In the genomic region with DNA sequence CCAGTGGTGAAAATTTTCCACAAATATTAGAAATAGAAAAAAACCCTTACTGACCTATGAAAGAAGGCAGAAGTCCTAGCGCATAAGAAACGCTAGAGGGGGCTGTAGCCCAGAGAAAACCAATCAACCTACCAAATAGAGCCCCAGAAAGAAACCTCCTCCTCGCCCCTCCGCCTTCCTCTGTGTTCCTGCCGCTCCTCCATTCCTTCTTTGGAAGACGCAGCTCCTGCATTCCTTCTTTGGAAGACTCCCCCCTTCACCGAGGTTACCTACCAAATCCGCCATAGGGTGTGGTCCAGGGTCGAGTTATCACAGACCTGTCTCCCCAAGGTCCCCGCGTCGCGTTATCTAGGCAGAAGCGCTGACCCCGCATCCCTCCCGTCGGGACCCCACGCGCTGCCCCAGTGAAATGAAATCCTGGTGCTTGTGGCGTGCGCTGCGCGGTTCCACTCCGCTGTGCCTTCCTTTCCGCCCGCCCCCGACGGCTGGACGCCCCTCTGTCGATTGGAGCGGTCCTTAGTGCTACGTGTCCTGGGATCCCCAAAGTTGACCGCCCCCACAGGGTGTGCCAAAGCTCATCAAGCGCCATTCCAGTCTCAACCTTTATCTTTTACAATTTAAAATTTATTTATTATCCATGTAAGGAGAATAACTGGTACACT, we compare ENCODE assay signal across 8 cellular contexts. TPM values are rescaled to one million over a fixed set of nuclear protein-coding genes. Genes with fewer than 3 reads are reported as not detected.
DNase-seq lines count a peak whose midpoint lies in the region; ATAC-seq, FAIRE-seq and TF ChIP-seq lines count a peak whose summit lies in the region.

No MANE protein-coding gene starts in this region.

- intact Hi-C loops in activated CD8-positive, alpha-beta T cell treated with anti-CD3 and anti-CD28 coated beads for 36 hours (cut with micrococcal nuclease) = loop anchor here (2.0 kb wide), 1 partner anchor 39 kb away; no protein-coding TSS in a partner anchor

- peak overlapping the region; percentile 69 for H3K4me3 ChIP-seq in GM23248
- H3K4me3 ChIP-seq in H1 (ENCODE audit: extremely low read depth in 1 of 4, insufficient read depth in 2 of 4, low read depth in 3 of 4, low read length in 4 of 4) = peak overlapping the region; percentile 51 to 80 (median 76)
- H3K4me3 ChIP-seq in mesenchymal stem cell (ENCODE audit: insufficient read depth in 1 of 2, low read depth in 1 of 2, low read length in 2 of 2) = peak overlapping the region; percentile 55 to 86

- TF ChIP-seq EP300 in H1 (IDR thresholded peaks at IDR 0.05; ENCODE audit: borderline replicate concordance in 1 of 2, low read depth in 2 of 2, low read length in 2 of 2) = no peak

- H3K4ac ChIP-seq in H1 (replicated peaks; ENCODE audit: insufficient read length, low read depth, low read length) (no peak overlapping the region), mesenchymal stem cell (ENCODE audit: low read depth in 1 of 2, low read length in 2 of 2) (no peak overlapping the region)

- peak overlapping the region; percentile 36; the same call in 1 of the 2 replicates for H4K8ac ChIP-seq in H1 (ENCODE audit: extremely low read depth, insufficient read depth, low read length)
- peak overlapping the region; percentile 69 for H4K8ac ChIP-seq in mesenchymal stem cell (ENCODE audit: low read length)

- ATAC-seq in activated CD8-positive, alpha-beta T cell treated with anti-CD3 and anti-CD28 coated beads for 36 hours = peak; percentile 88
- no peak for ATAC-seq in GM19395 (IDR thresholded peaks at IDR 0.05; ENCODE audit: unreplicated experiment)

- no peak overlapping the region for H4K5ac ChIP-seq in H1 (ENCODE audit: insufficient read length, low read depth, low read length)

- H3K23ac ChIP-seq in H1 (ENCODE audit: insufficient read length) (no peak overlapping the region), mesenchymal stem cell (ENCODE audit: low read length in 2 of 2) (peak overlapping the region in 1 of 2 experiments; percentile 54)

- in situ Hi-C loops in GM23248 (cut with MboI) = no loop called here

- H3K36me3 ChIP-seq in GM23248 (ENCODE audit: low read depth) (no peaks in the 10 kb centered on the region), H1 (ENCODE audit: control insufficient read depth in 2 of 4, insufficient read depth in 4 of 4, low read length in 3 of 4) (no peaks in the 10 kb centered on the region), mesenchymal stem cell (ENCODE audit: control insufficient read depth in 1 of 2, insufficient read depth in 2 of 2, low read depth in 1 of 2, low read length in 2 of 2) (no peaks in the 10 kb centered on the region)

- H4K91ac ChIP-seq in H1 (replicated peaks; ENCODE audit: insufficient read length, low read length) (no peak overlapping the region), mesenchymal stem cell (ENCODE audit: low read length) (no peak overlapping the region)

- peak; percentile 90 for FAIRE-seq in H1 (lab: Jason Lieb, UNC)

- H2BK15ac ChIP-seq in H1 (ENCODE audit: low read length) = peak overlapping the region; percentile 33; the same call in 1 of the 2 replicates
- no peak overlapping the region for H2BK15ac ChIP-seq in mesenchymal stem cell (ENCODE audit: low read depth, poor library complexity, severe bottlenecking)

- no peak overlapping the region for H3K27ac Mint-ChIP-seq in activated CD8-positive, alpha-beta T cell treated with anti-CD3 and anti-CD28 coated beads for 36 hours

- H2BK12ac ChIP-seq in H1 (ENCODE audit: low read depth, low read length) (no peak overlapping the region; the same call in 1 of the 2 replicates), mesenchymal stem cell (ENCODE audit: low read length in 2 of 2) (peak overlapping the region in 1 of 2 experiments; percentile 24)

- H3K27me3 ChIP-seq in GM23248 (replicated peaks; ENCODE audit: insufficient read depth) (peaks cover 51% of the 10 kb centered on the region), H1 (replicated peaks in 1 of 4; ENCODE audit: control insufficient read depth in 3 of 4, extremely low read depth in 1 of 4, insufficient read depth in 3 of 4, low read length in 3 of 4) (peaks cover 0 to 4% (median 2%) of the 10 kb centered on the region in 4 experiments; a peak in 3 of 7 replicates), mesenchymal stem cell (ENCODE audit: control insufficient read depth in 1 of 2, insufficient read depth in 1 of 2, low read length in 2 of 2) (peaks cover 39 to 67% of the 10 kb centered on the region in 2 experiments)

- TF ChIP-seq RAD21 in H1 (IDR thresholded peaks at IDR 0.05 in 1 of 2, conservative IDR thresholded peaks at IDR 0.05 in 1 of 2; ENCODE audit: low read depth in 2 of 2, low read length in 2 of 2) = peak; percentile 78 to 79

- peaks cover 5% of the 10 kb centered on the region for H3K23me2 ChIP-seq in H1 (ENCODE audit: low read depth, low read length)

- H4K20me1 ChIP-seq in GM23248 (ENCODE audit: insufficient read depth) = no peaks in the 10 kb centered on the region
- no peaks in the 10 kb centered on the region for H4K20me1 ChIP-seq in H1 (replicated peaks in 1 of 2; ENCODE audit: control insufficient read depth in 1 of 2, insufficient read depth in 2 of 2, low read length in 2 of 2)

- no peaks in the 10 kb centered on the region for H3K9me3 ChIP-seq in GM23248 (ENCODE audit: low read depth)
- H3K9me3 ChIP-seq in H1 (ENCODE audit: insufficient read depth in 2 of 2, low read depth in 1 of 2, low read length in 1 of 2) = no peaks in the 10 kb centered on the region
- peaks cover 5% of the 10 kb centered on the region for H3K9me3 ChIP-seq in mesenchymal stem cell (ENCODE audit: control insufficient read depth, low read length)

- TF ChIP-seq CTCF in activated CD8-positive, alpha-beta T cell treated with anti-CD3 and anti-CD28 coated beads for 36 hours (IDR thresholded peaks at IDR 0.05) = peak; percentile 87
- TF ChIP-seq CTCF in H1 (IDR thresholded peaks at IDR 0.05; ENCODE audit: control extremely low read depth in 1 of 3, insufficient read depth in 1 of 3, low read depth in 1 of 3, low read length in 3 of 3) = peak in 2 of 3 experiments; percentile 73 to 80; a peak in 3 of 4 replicates

- no peaks in the 10 kb centered on the region for H3K79me2 ChIP-seq in GM23248 (ENCODE audit: insufficient read depth)
- no peaks in the 10 kb centered on the region for H3K79me2 ChIP-seq in H1 (ENCODE audit: control insufficient read depth in 1 of 2, insufficient read depth in 2 of 2, low read length in 2 of 2)

- peaks cover 41% of the 10 kb centered on the region for H3K27me3 Mint-ChIP-seq in activated CD8-positive, alpha-beta T cell treated with anti-CD3 and anti-CD28 coated beads for 36 hours

- H3K4me3 Mint-ChIP-seq in activated CD8-positive, alpha-beta T cell treated with anti-CD3 and anti-CD28 coated beads for 36 hours = peak overlapping the region; percentile 75

- no peaks in the 10 kb centered on the region for H3K79me1 ChIP-seq in H1 (ENCODE audit: low read depth, low read length)
- no peaks in the 10 kb centered on the region for H3K79me1 ChIP-seq in mesenchymal stem cell (replicated peaks; ENCODE audit: low read length, poor library complexity, severe bottlenecking)

- POLR2A ChIA-PET in activated CD8-positive, alpha-beta T cell treated with anti-CD3 and anti-CD28 coated beads for 36 hours (lab: Charles Lee) = interaction anchor here (1.5 kb wide), 1 partner anchor 35 kb away, joined by 3 read pairs; no protein-coding TSS in a partner anchor
- POLR2A ChIA-PET in H1 (lab: Charles Lee; ENCODE audit: partially characterized antibody) = interaction anchor here (0.7 to 2.1 kb wide), 9 partner anchors 9 to 144 kb away, joined by 3 to 8 read pairs (median 4); a partner anchor contains a TSS

- H3K9me3 Mint-ChIP-seq in activated CD8-positive, alpha-beta T cell treated with anti-CD3 and anti-CD28 coated beads for 36 hours = no peaks in the 10 kb centered on the region

- 4% methylated on average over 34 of the region's 34 CpGs for WGBS in GM23248 (ENCODE audit: low coverage in 1 of 2, low lambda C conversion rate in 2 of 2, missing lambda C conversion rate in 2 of 2), 2 experiments
- 2% methylated on average over 34 of the region's 34 CpGs; no CpG with 5 or more reads in 1 of the 2 experiments for WGBS in H1 (ENCODE audit: extremely low coverage in 1 of 2, insufficient coverage in 1 of 2, insufficient read length in 1 of 2, insufficient replicate concordance in 2 of 2, low coverage in 1 of 2, low lambda C conversion rate in 2 of 2, missing lambda C conversion rate in 1 of 2), 2 experiments
- WGBS in mesenchymal stem cell = 1% methylated on average over 31 of the region's 34 CpGs

- H2AFZ ChIP-seq in GM23248 (peak overlapping the region; percentile 83), H1 (ENCODE audit: low read length) (peak overlapping the region; percentile 95), mesenchymal stem cell (ENCODE audit: low read depth, low read length) (peak overlapping the region; percentile 90)

- DNase-seq in AG08395 (ENCODE audit: low spot score) (peak; percentile 77), GM23248 (peak; percentile 82), NCI-H510A (lab: John Stamatoyannopoulos, UW) (peak; percentile 2), H1 (ENCODE audit: low read depth in 1 of 2, low spot score in 2 of 2) (peak; percentile 71 to 79), mesenchymal stem cell (peak; percentile 80)
- peak; percentile 74 for DNase-seq in activated CD8-positive, alpha-beta T cell treated with anti-CD3 and anti-CD28 coated beads for 36 hours
- peak; percentile 6 to 12 for DNase-seq in stimulated activated CD8-positive, alpha-beta memory T cell treated with anti-CD3 and anti-CD28 coated beads, Interleukin-15, amount 100 ng/mL, for 4 hours (ENCODE audit: low read depth in 2 of 2)

- H3K9me2 ChIP-seq in GM23248 (ENCODE audit: insufficient read depth) = no peaks in the 10 kb centered on the region

- H3K36me3 Mint-ChIP-seq in activated CD8-positive, alpha-beta T cell treated with anti-CD3 and anti-CD28 coated beads for 36 hours (ENCODE audit: low read depth) = no peaks in the 10 kb centered on the region

- H3K9ac ChIP-seq in GM23248 (no peak overlapping the region), H1 (replicated peaks in 1 of 4; ENCODE audit: extremely low read depth in 1 of 4, low read depth in 3 of 4, low read length in 3 of 4) (peak overlapping the region in 3 of 4 experiments; percentile 52 to 65 (median 56); a peak in 6 of 7 replicates), mesenchymal stem cell (ENCODE audit: low read length) (peak overlapping the region; percentile 80)

- H3K4me2 ChIP-seq in GM23248 (ENCODE audit: unreplicated experiment) (peak overlapping the region; percentile 69), H1 (ENCODE audit: insufficient read depth in 1 of 2, low read depth in 2 of 2, low read length in 2 of 2) (peak overlapping the region; percentile 86 to 89), mesenchymal stem cell (ENCODE audit: low read length, poor library complexity, severe bottlenecking) (peak overlapping the region; percentile 96)

- H3K27ac ChIP-seq in GM23248 = no peak overlapping the region
- no peak overlapping the region for H3K27ac ChIP-seq in H1 (ENCODE audit: low read depth, low read length)
- no peak overlapping the region for H3K27ac ChIP-seq in mesenchymal stem cell (ENCODE audit: low read length, poor library complexity, severe bottlenecking)

- H3K14ac ChIP-seq in H1 (ENCODE audit: insufficient read length) = no peak overlapping the region
- H3K14ac ChIP-seq in mesenchymal stem cell (ENCODE audit: low read length in 2 of 2) = no peak overlapping the region

- H3K4me1 Mint-ChIP-seq in activated CD8-positive, alpha-beta T cell treated with anti-CD3 and anti-CD28 coated beads for 36 hours (ENCODE audit: low read depth) = peaks cover 1% of the 10 kb centered on the region

- peak overlapping the region; percentile 39 for H3K18ac ChIP-seq in H1 (ENCODE audit: extremely low read depth, low read length)
- H3K18ac ChIP-seq in mesenchymal stem cell (ENCODE audit: low read depth in 1 of 2, low read length in 2 of 2) = no peak overlapping the region

- no peak overlapping the region for H2AK5ac ChIP-seq in H1 (ENCODE audit: low read depth, low read length)
- H2AK5ac ChIP-seq in mesenchymal stem cell (ENCODE audit: low read length, severe bottlenecking) = no peak overlapping the region

- peak overlapping the region; percentile 8 for H3K56ac ChIP-seq in H1 (replicated peaks; ENCODE audit: insufficient read length, low read depth, low read length)

- CTCF ChIA-PET in activated CD8-positive, alpha-beta T cell treated with anti-CD3 and anti-CD28 coated beads for 36 hours (lab: Charles Lee) = interaction anchor here (0.7 to 3.1 kb wide), 25 partner anchors 9 to 253 kb away, joined by 3 to 22 read pairs (median 4); a partner anchor contains a TSS
- CTCF ChIA-PET in H1 (lab: Charles Lee; ENCODE audit: partially characterized antibody) = interaction anchor here (0.7 to 3.6 kb wide), 18 partner anchors 10 to 144 kb away, joined by 3 to 32 read pairs (median 4); a partner anchor contains a TSS

- no peak overlapping the region for H2BK20ac ChIP-seq in H1 (ENCODE audit: low read length)

- no peaks in the 10 kb centered on the region for H3F3A ChIP-seq in GM23248 (ENCODE audit: insufficient read depth)

- no peak overlapping the region for H2BK120ac ChIP-seq in H1 (replicated peaks; ENCODE audit: low read depth, low read length)
- no peak overlapping the region for H2BK120ac ChIP-seq in mesenchymal stem cell (ENCODE audit: low read depth, low read length)

- H3K4me1 ChIP-seq in GM23248 (ENCODE audit: insufficient read depth) (no peaks in the 10 kb centered on the region), H1 (replicated peaks in 1 of 4; ENCODE audit: control insufficient read depth in 3 of 4, insufficient read depth in 4 of 4, low read length in 3 of 4) (peaks cover 0 to 6% (median 2%) of the 10 kb centered on the region in 4 experiments; a peak in 4 of 7 replicates), mesenchymal stem cell (ENCODE audit: control insufficient read depth, insufficient read depth, low read depth, low read length) (peaks cover 4% of the 10 kb centered on the region)

- peak in 1 of 2 experiments; percentile 36; a peak in 2 of 3 replicates for TF ChIP-seq POLR2A in H1 (IDR thresholded peaks at IDR 0.05; ENCODE audit: control extremely low read depth in 1 of 2, low read depth in 2 of 2, low read length in 2 of 2)

- H2BK5ac ChIP-seq in H1 (ENCODE audit: low read depth, low read length) (no peak overlapping the region), mesenchymal stem cell (ENCODE audit: low read depth, low read length, poor library complexity, severe bottlenecking) (no peak overlapping the region)

RNA-seq across cellular contexts. Expression of a gene that starts 12.9 kb away (rescaled TPM):
- total RNA-seq in GM23248 (2014; rRNA removed; shearing (Covaris generic)) = 40.2 and 45.8 TPM in 2 replicates
- polyA plus RNA-seq in GM23248 (2016; fragmentation: Nextera tagmentation; extraction: Ambion mirVana) (63.4 and 67.2 TPM in 2 replicates), H1 (2011; rRNA removed) (219 and 327 TPM in 2 replicates)
- total RNA-seq in activated CD8-positive, alpha-beta T cell treated with anti-CD3 and anti-CD28 coated beads for 36 hours = 10 to 100 TPM; 43.0 to 43.5 TPM
- 62.6 and 63.0 TPM in 2 replicates for total RNA-seq in H1 (2021; fragmentation: NEBNext Ultra II Directional; extraction: Animal tissue kit (Norgen Biotek cat#: 25700))
- 175 TPM for polyA plus RNA-seq in H1 (2011; cell fraction: cytosol; rRNA removed)
- polyA plus RNA-seq in H1 (2011; cell fraction: nucleus; rRNA removed) = 191 TPM
- polyA plus RNA-seq in H1 (2012, experiment 1 of 2) = 68.2 to 121 TPM (median 110 TPM) in 4 replicates
- 312 TPM for polyA plus RNA-seq in H1 (2012, experiment 2 of 2)
- polyA plus RNA-seq in H1 (2013, experiment 1 of 2) = 163 TPM
- polyA plus RNA-seq in H1 (2013, experiment 2 of 2) = 144 TPM
- polyA minus RNA-seq in H1 (2011; rRNA and poly(A)+ RNA removed) = 12.0 and 15.1 TPM in 2 replicates
- polyA minus RNA-seq in H1 (2011; cell fraction: cytosol; rRNA and poly(A)+ RNA removed) = 16.0 TPM
- polyA minus RNA-seq in H1 (2011; cell fraction: nucleus; rRNA and poly(A)+ RNA removed) = 22.2 TPM
- polyA plus RNA-seq in mesenchymal stem cell (2013, experiment 1 of 2) = 83.5 TPM
- 77.7 TPM for polyA plus RNA-seq in mesenchymal stem cell (2013, experiment 2 of 2)

RNA-seq across cellular contexts. Expression of a gene that starts 31.1 kb away (rescaled TPM):
- 9.6 and 29.1 TPM in 2 replicates for total RNA-seq in GM23248 (2014; rRNA removed; shearing (Covaris generic))
- polyA plus RNA-seq in GM23248 (2016; fragmentation: Nextera tagmentation; extraction: Ambion mirVana) (9.3 and 9.7 TPM in 2 replicates), H1 (2011; rRNA removed) (7.3 and 9.8 TPM in 2 replicates)
- 10 to 100 TPM; 21.6 to 22.3 TPM for total RNA-seq in activated CD8-positive, alpha-beta T cell treated with anti-CD3 and anti-CD28 coated beads for 36 hours
- total RNA-seq in H1 (2021; fragmentation: NEBNext Ultra II Directional; extraction: Animal tissue kit (Norgen Biotek cat#: 25700)) = 24.2 and 26.1 TPM in 2 replicates
- polyA plus RNA-seq in H1 (2011; cell fraction: cytosol; rRNA removed) = 11.9 TPM
- 30.9 TPM for polyA plus RNA-seq in H1 (2011; cell fraction: nucleus; rRNA removed)
- polyA plus RNA-seq in H1 (2012, experiment 1 of 2) = 15.4 to 18.1 TPM (median 16.1 TPM) in 4 replicates
- 6.2 TPM for polyA plus RNA-seq in H1 (2012, experiment 2 of 2)
- polyA plus RNA-seq in H1 (2013, experiment 1 of 2) = 14.4 TPM
- polyA plus RNA-seq in H1 (2013, experiment 2 of 2) = 14.3 TPM
- 11.5 and 13.4 TPM in 2 replicates for polyA minus RNA-seq in H1 (2011; rRNA and poly(A)+ RNA removed)
- 9.2 TPM for polyA minus RNA-seq in H1 (2011; cell fraction: cytosol; rRNA and poly(A)+ RNA removed)
- 16.0 TPM for polyA minus RNA-seq in H1 (2011; cell fraction: nucleus; rRNA and poly(A)+ RNA removed)
- polyA plus RNA-seq in mesenchymal stem cell (2013, experiment 1 of 2) = 8.8 TPM
- 7.4 TPM for polyA plus RNA-seq in mesenchymal stem cell (2013, experiment 2 of 2)

Comparison
In these comparisons a context has a peak if more than half of its experiments do, and no peak if none do; other contexts are left out.
1. DNase-seq: peak in every context shown above with its lines; median percentile 82 in GM23248; 80 in mesenchymal stem cell; 77 in AG08395; 75 in H1; 74 in activated CD8-positive, alpha-beta T cell treated with anti-CD3 and anti-CD28 coated beads for 36 hours; 9 in stimulated activated CD8-positive, alpha-beta memory T cell treated with anti-CD3 and anti-CD28 coated beads, Interleukin-15, amount 100 ng/mL, for 4 hours; 2 in NCI-H510A.